ENCODE assay signal across 17 cellular contexts in genomic region chr22:24501366-24502005, GRCh38. TPM values are rescaled to one million over a fixed set of nuclear protein-coding genes. Genes with fewer than 3 reads are reported as not detected.
DNase-seq lines count a peak whose midpoint lies in the region; FAIRE-seq and TF ChIP-seq lines count a peak whose summit lies in the region.
"Had no signal": no experiment of that assay in that cellular context is flagged by ENCODE, and none has a peak within 500 bp of the region (broad histone marks: within the 10 kb centered on the region; RNA-seq: fewer than 3 reads in every experiment).

No MANE protein-coding gene starts in this region.

- no CpG with 5 or more reads among the region's 7 CpGs for WGBS in neuronal stem cell (ENCODE audit: extremely low coverage in 2 of 2, insufficient read length in 2 of 2, insufficient replicate concordance in 1 of 2), 2 donors

- H2BK12ac ChIP-seq in neuronal stem cell (ENCODE audit: low read length): no peak overlapping the region

- H2AK5ac ChIP-seq in neuronal stem cell (ENCODE audit: low read depth, low read length): peak overlapping the region; percentile 81

- no peaks in the 10 kb centered on the region for H3K79me1 ChIP-seq in neuronal stem cell (ENCODE audit: low read depth, low read length)

- DNase-seq in bronchial epithelial cell (ENCODE audit: low read depth): no peak
- DNase-seq in right atrium auricular region (ENCODE audit: low spot score): no peak
- no peak for DNase-seq in neuronal stem cell (ENCODE audit: low spot score)
- no peak for DNase-seq in SW480 (ENCODE audit: low spot score)
- no peak for DNase-seq in MG63
- no peak for DNase-seq in osteoblast (ENCODE audit: insufficient read length, low spot score, missing footprints)
- DNase-seq: Kasumi-1, NCI-H1105 treated with DMSO at 0.1 percent for 48 hours, NCI-H187 treated with DMSO at 0.1 percent for 48 hours, NCI-H526 treated with DMSO at 0.1 percent for 48 hours, PC-3 had no signal

- no peaks in the 10 kb centered on the region for H3K9me3 ChIP-seq in BLaER1 treated with 17β-estradiol and CSF1 and Interleukin-3, amounts not matched to agents 10 nM and 100 nM (replicated peaks in 1 of 11)
- H3K9me3 ChIP-seq in right atrium auricular region (no peaks in the 10 kb centered on the region), neuronal stem cell (replicated peaks in 1 of 2; ENCODE audit: control insufficient read depth in 2 of 2, insufficient read depth in 1 of 2, low read depth in 1 of 2, low read length in 2 of 2) (no peaks in the 10 kb centered on the region), MG63 (no peaks in the 10 kb centered on the region), osteoblast (ENCODE audit: low read depth, low read length) (no peaks in the 10 kb centered on the region)
- H3K9me3 ChIP-seq: HAP-1 had no signal

- no peak overlapping the region for H2BK120ac ChIP-seq in neuronal stem cell (ENCODE audit: low read depth, low read length)

- H2BK15ac ChIP-seq in neuronal stem cell (ENCODE audit: low read length): no peak overlapping the region

- peak overlapping the region in 3 of 11 experiments; percentile 6 to 41 (median 35); a peak in 3 of 22 replicates for H3K9ac ChIP-seq in BLaER1 treated with 17β-estradiol and CSF1 and Interleukin-3, amounts not matched to agents 10 nM and 100 nM
- H3K9ac ChIP-seq in neuronal stem cell (ENCODE audit: low read depth, low read length, poor library complexity): no peak overlapping the region

- H4K20me1 ChIP-seq in BLaER1 treated with 17β-estradiol and CSF1 and Interleukin-3, amounts not matched to agents 10 nM and 100 nM: no peaks in the 10 kb centered on the region
- no peaks in the 10 kb centered on the region for H4K20me1 ChIP-seq in osteoblast (ENCODE audit: insufficient read depth, low read length)

- peaks cover 72 to 96% (median 87%) of the 10 kb centered on the region in 10 experiments for H3K4me1 ChIP-seq in BLaER1 treated with 17β-estradiol and CSF1 and Interleukin-3, amounts not matched to agents 10 nM and 100 nM
- peaks cover 0 to 41% of the 10 kb centered on the region in 2 donors for H3K4me1 ChIP-seq in right atrium auricular region
- H3K4me1 ChIP-seq in neuronal stem cell (ENCODE audit: control insufficient read depth in 2 of 2, insufficient read depth in 1 of 2, low read depth in 1 of 2, low read length in 2 of 2): peaks cover 13 to 31% of the 10 kb centered on the region in 2 donors
- H3K4me1 ChIP-seq in osteoblast (ENCODE audit: insufficient read depth, low read length): peaks cover 3% of the 10 kb centered on the region
- H3K4me1 ChIP-seq: HAP-1 had no signal

- no peak overlapping the region for H2BK5ac ChIP-seq in neuronal stem cell (ENCODE audit: low read length)

- FAIRE-seq in bronchial epithelial cell (lab: Jason Lieb, UNC): peak; percentile 47

- no peaks in the 10 kb centered on the region for H3K79me2 ChIP-seq in osteoblast (ENCODE audit: insufficient read depth, low read length)

- peak overlapping the region in 5 of 11 experiments; percentile 14 to 34 (median 14); a peak in 7 of 22 replicates for H3K27ac ChIP-seq in BLaER1 treated with 17β-estradiol and CSF1 and Interleukin-3, amounts not matched to agents 10 nM and 100 nM
- H3K27ac ChIP-seq in right atrium auricular region (peak overlapping the region; percentile 46 to 76), neuronal stem cell (replicated peaks; ENCODE audit: low read length) (no peak overlapping the region), osteoblast (ENCODE audit: low read depth, low read length) (no peak overlapping the region)

- H2AFZ ChIP-seq in neuronal stem cell (ENCODE audit: low read length) (no peak overlapping the region), osteoblast (ENCODE audit: low read length) (no peak overlapping the region)

- no peak overlapping the region for H3K4me3 ChIP-seq in BLaER1 treated with 17β-estradiol and CSF1 and Interleukin-3, amounts not matched to agents 10 nM and 100 nM
- H3K4me3 ChIP-seq in bronchial epithelial cell (ENCODE audit: low read depth, low read length): no peak overlapping the region
- no peak overlapping the region for H3K4me3 ChIP-seq in right atrium auricular region
- H3K4me3 ChIP-seq in neuronal stem cell (ENCODE audit: low read length in 2 of 2): peak overlapping the region in 1 of 2 donors; percentile 26
- H3K4me3 ChIP-seq in MG63: no peak overlapping the region
- no peak overlapping the region for H3K4me3 ChIP-seq in osteoblast (ENCODE audit: insufficient read depth, low read length)
- H3K4me3 ChIP-seq: HAP-1 had no signal

- peak overlapping the region; percentile 5 to 52 (median 14); a peak in 13 of 22 replicates for H3K4me2 ChIP-seq in BLaER1 treated with 17β-estradiol and CSF1 and Interleukin-3, amounts not matched to agents 10 nM and 100 nM
- H3K4me2 ChIP-seq in neuronal stem cell (ENCODE audit: insufficient read depth, low read length, poor library complexity, severe bottlenecking) (no peak overlapping the region), osteoblast (ENCODE audit: insufficient read depth, low read length) (no peak overlapping the region)

- H3K18ac ChIP-seq in neuronal stem cell (ENCODE audit: low read length): peak overlapping the region; percentile 68

- H4K91ac ChIP-seq in neuronal stem cell (ENCODE audit: low read depth, low read length, poor library complexity): no peak overlapping the region

- no peak for TF ChIP-seq CTCF in bronchial epithelial cell (IDR thresholded peaks at IDR 0.05; ENCODE audit: insufficient read depth, low read length, severe bottlenecking)
- no peak for TF ChIP-seq CTCF in right atrium auricular region (IDR thresholded peaks at IDR 0.05)
- TF ChIP-seq CTCF in osteoblast (IDR thresholded peaks at IDR 0.05; ENCODE audit: extremely low read depth, low read depth, low read length): no peak

- no peak overlapping the region for H3K4ac ChIP-seq in neuronal stem cell (ENCODE audit: low read length)

- H3K23ac ChIP-seq in neuronal stem cell (ENCODE audit: low read depth, low read length, poor library complexity): no peak overlapping the region

- H3K27me3 ChIP-seq in BLaER1 treated with 17β-estradiol and CSF1 and Interleukin-3, amounts not matched to agents 10 nM and 100 nM: no peaks in the 10 kb centered on the region
- H3K27me3 ChIP-seq in bronchial epithelial cell (ENCODE audit: control insufficient read depth, insufficient read depth, low read length) (peaks cover 4% of the 10 kb centered on the region), right atrium auricular region (no peaks in the 10 kb centered on the region), neuronal stem cell (ENCODE audit: control insufficient read depth in 3 of 3, insufficient read depth in 3 of 3, low read depth in 1 of 3, low read length in 3 of 3) (peaks cover 0 to 38% (median 26%) of the 10 kb centered on the region in 3 experiments), MG63 (no peaks in the 10 kb centered on the region), osteoblast (ENCODE audit: insufficient read depth, low read length) (peaks cover 13% of the 10 kb centered on the region)

- no peak overlapping the region for H4K8ac ChIP-seq in neuronal stem cell (ENCODE audit: low read depth, low read length)

- no peaks in the 10 kb centered on the region for H3K36me3 ChIP-seq in BLaER1 treated with 17β-estradiol and CSF1 and Interleukin-3, amounts not matched to agents 10 nM and 100 nM
- H3K36me3 ChIP-seq in bronchial epithelial cell (ENCODE audit: control insufficient read depth, insufficient read depth, low read length) (no peaks in the 10 kb centered on the region), right atrium auricular region (no peaks in the 10 kb centered on the region), neuronal stem cell (replicated peaks in 1 of 2; ENCODE audit: control insufficient read depth in 2 of 2, insufficient read depth in 2 of 2, low read length in 2 of 2) (no peaks in the 10 kb centered on the region), MG63 (no peaks in the 10 kb centered on the region), osteoblast (ENCODE audit: insufficient read depth, low read length) (no peaks in the 10 kb centered on the region)
- H3K36me3 ChIP-seq: HAP-1 had no signal

- H3K14ac ChIP-seq in neuronal stem cell (ENCODE audit: low read length): peak overlapping the region; percentile 9

RNA-seq across cellular contexts. Expression of gene UPB1, which starts 6.4 kb away (rescaled TPM):
- total RNA-seq in bronchial epithelial cell (not detected in 2 replicates), right atrium auricular region (1 to 10 TPM; 1.7 to 2.4 TPM), osteoblast (under 0.01 TPM in 1 of 2 replicates, not detected in the other)
- polyA plus RNA-seq in neuronal stem cell (2013, experiment 1 of 2): 0.21 TPM
- polyA plus RNA-seq in neuronal stem cell (2013, experiment 2 of 2): 0.12 TPM
- total RNA-seq in MG63 (2014; rRNA removed; shearing (Covaris generic); ENCODE audit: low replicate concordance): not detected in 2 replicates
- total RNA-seq: Daoy, HT1080, SK-MEL-5 had no signal
- polyA plus RNA-seq: IgD-negative memory B cell had no signal

RNA-seq across cellular contexts. Expression of gene GUCD1, which starts 53.5 kb away (rescaled TPM):
- 71.6 and 134 TPM in 2 replicates for total RNA-seq in bronchial epithelial cell
- total RNA-seq in right atrium auricular region: 100 to 1,000 TPM; 132 to 147 TPM
- 35.1 TPM for polyA plus RNA-seq in neuronal stem cell (2013, experiment 1 of 2)
- polyA plus RNA-seq in neuronal stem cell (2013, experiment 2 of 2): 35.4 TPM
- total RNA-seq in MG63 (2014; rRNA removed; shearing (Covaris generic); ENCODE audit: low replicate concordance): 66.8 and 128 TPM in 2 replicates
- 146 and 155 TPM in 2 replicates for total RNA-seq in osteoblast

RNA-seq across cellular contexts. Expression of gene SNRPD3, which starts 54.3 kb away (rescaled TPM):
- 147 and 182 TPM in 2 replicates for total RNA-seq in bronchial epithelial cell
- total RNA-seq in right atrium auricular region: 100 to 1,000 TPM; 100 to 125 TPM
- polyA plus RNA-seq in neuronal stem cell (2013, experiment 1 of 2): 103 TPM
- polyA plus RNA-seq in neuronal stem cell (2013, experiment 2 of 2): 104 TPM
- 75.1 and 110 TPM in 2 replicates for total RNA-seq in MG63 (2014; rRNA removed; shearing (Covaris generic); ENCODE audit: low replicate concordance)
- 51.9 and 57.5 TPM in 2 replicates for total RNA-seq in osteoblast

Comparison
In these comparisons a context has a peak if more than half of its experiments do, and no peak if none do; other contexts are left out.
1. H3K27ac ChIP-seq: peak in right atrium auricular region (2 of 2); none in neuronal stem cell (single experiment) and osteoblast (single experiment).
2. H3K4me2 ChIP-seq: peak in BLaER1 treated with 17β-estradiol and CSF1 and Interleukin-3, amounts not matched to agents 10 nM and 100 nM (11 of 11); none in neuronal stem cell (single experiment) and osteoblast (single experiment).